Comparison of ENCODE assay signal across 8 cellular contexts in genomic region chr1:223708001-223708359, GRCh38. TPM values are rescaled to one million over a fixed set of nuclear protein-coding genes. Genes with fewer than 3 reads are reported as not detected.
DNase-seq lines count a peak whose midpoint lies in the region; ATAC-seq, FAIRE-seq and TF ChIP-seq lines count a peak whose summit lies in the region.

No MANE protein-coding gene starts in this region.

- peaks cover 13% of the 10 kb centered on the region for H3K27me3 Mint-ChIP-seq in T-helper 1 cell treated with Interleukin-12 subunit alpha and Interleukin-12 subunit beta and Interleukin-4 antibody, amounts not matched to agents 30 μg/mL and 1 μg/mL, for 36 hours (ENCODE audit: low read depth)
- no peaks in the 10 kb centered on the region for H3K27me3 Mint-ChIP-seq in astrocyte (ENCODE audit: low read depth, unreplicated experiment)

- H3K4me1 Mint-ChIP-seq in T-helper 1 cell treated with Interleukin-12 subunit alpha and Interleukin-12 subunit beta and Interleukin-4 antibody, amounts not matched to agents 30 μg/mL and 1 μg/mL, for 36 hours (ENCODE audit: low read depth) = peaks cover 32% of the 10 kb centered on the region
- H3K4me1 Mint-ChIP-seq in astrocyte (ENCODE audit: low read depth, unreplicated experiment) = peaks cover 53% of the 10 kb centered on the region

- no peak for TF ChIP-seq CTCF in astrocyte (IDR thresholded peaks at IDR 0.05; ENCODE audit: insufficient read depth, low read depth, low read length)
- TF ChIP-seq CTCF in right lobe of liver (IDR thresholded peaks at IDR 0.05) = peak in 2 of 4 donors; percentile 31 to 49
- TF ChIP-seq CTCF in upper lobe of left lung (IDR thresholded peaks at IDR 0.05) = peak in 3 of 6 experiments; percentile 19 to 53 (median 51)

- H3K36me3 ChIP-seq in astrocyte (ENCODE audit: insufficient read depth, low read length) (no peaks in the 10 kb centered on the region), right lobe of liver (no peaks in the 10 kb centered on the region), upper lobe of left lung (no peaks in the 10 kb centered on the region)

- WGBS in right lobe of liver (ENCODE audit: insufficient coverage, low coverage, low lambda C conversion rate, missing lambda C conversion rate) = 52% methylated on average over 4 of the region's 5 CpGs
- WGBS in upper lobe of left lung, 2 donors = 57 to 78% methylated on average over 5 of the region's 5 CpGs

- H3K4me3 Mint-ChIP-seq in T-helper 1 cell treated with Interleukin-12 subunit alpha and Interleukin-12 subunit beta and Interleukin-4 antibody, amounts not matched to agents 30 μg/mL and 1 μg/mL, for 36 hours = no peak overlapping the region
- peak overlapping the region; percentile 52 for H3K4me3 Mint-ChIP-seq in astrocyte (ENCODE audit: unreplicated experiment)

- H3K9ac ChIP-seq in astrocyte (ENCODE audit: low read length) = peak overlapping the region; percentile 77

- no peak overlapping the region for H2AFZ ChIP-seq in astrocyte (ENCODE audit: low read depth, low read length)

- intact Hi-C loops in right lobe of liver (cut with DNase I) = no loop called here

- peak overlapping the region; percentile 83 for H3K4me2 ChIP-seq in astrocyte (ENCODE audit: low read length)

- FAIRE-seq in astrocyte (lab: Jason Lieb, UNC) = no peak

- TF ChIP-seq EP300 in upper lobe of left lung (IDR thresholded peaks at IDR 0.05) = no peak

- DNase-seq in T-helper 1 cell = no peak
- DNase-seq in astrocyte (ENCODE audit: low read depth) = no peak
- DNase-seq in right lobe of liver = peak; percentile 48 to 70 (median 64)
- DNase-seq in upper lobe of left lung = peak in 1 of 2 donors; percentile 75
- DNase-seq in stimulated activated naive CD8-positive, alpha-beta T cell treated with anti-CD3 and anti-CD28 coated beads, Interleukin-15, Interleukin-2, amounts not matched to agents 100 U/mL and 50 U/mL, for 24 hours = no peak
- DNase-seq in NCI-H2171 treated with DMSO at 0.1 percent for 48 hours (lab: John Stamatoyannopoulos, UW) = no peak
- DNase-seq in GOT3 (lab: John Stamatoyannopoulos, UW) = no peak

- no peaks in the 10 kb centered on the region for H3K9me3 Mint-ChIP-seq in T-helper 1 cell treated with Interleukin-12 subunit alpha and Interleukin-12 subunit beta and Interleukin-4 antibody, amounts not matched to agents 30 μg/mL and 1 μg/mL, for 36 hours
- no peaks in the 10 kb centered on the region for H3K9me3 Mint-ChIP-seq in astrocyte (ENCODE audit: unreplicated experiment)

- H3K27ac ChIP-seq in astrocyte (ENCODE audit: low read depth, low read length) (peak overlapping the region; percentile 96), right lobe of liver (no peak overlapping the region), upper lobe of left lung (peak overlapping the region; percentile 76 to 86 (median 80))

- H3K9me3 ChIP-seq in astrocyte (ENCODE audit: insufficient read depth, low read depth, low read length) (no peaks in the 10 kb centered on the region), right lobe of liver (no peaks in the 10 kb centered on the region), upper lobe of left lung (no peaks in the 10 kb centered on the region)

- ATAC-seq in right lobe of liver (peak in 3 of 4 donors; percentile 11 to 57 (median 53)), upper lobe of left lung (ENCODE audit: low FRiP score in 2 of 2) (peak in 1 of 2 donors; percentile 51)
- ATAC-seq in stimulated activated naive CD8-positive, alpha-beta T cell treated with anti-CD3 and anti-CD28 coated beads, Interleukin-15, Interleukin-2, amounts not matched to agents 100 U/mL and 50 U/mL, for 24 hours = no peak

- TF ChIP-seq POLR2A in right lobe of liver (IDR thresholded peaks at IDR 0.05) (no peak), upper lobe of left lung (IDR thresholded peaks at IDR 0.05) (no peak)

- peaks cover 63% of the 10 kb centered on the region for H3K4me1 ChIP-seq in astrocyte (ENCODE audit: insufficient read depth, low read length)
- H3K4me1 ChIP-seq in right lobe of liver = peaks cover 0 to 6% (median 0%) of the 10 kb centered on the region in 4 donors
- H3K4me1 ChIP-seq in upper lobe of left lung = peaks cover 38 to 55% (median 47%) of the 10 kb centered on the region in 4 donors

- H3K27me3 ChIP-seq in astrocyte (ENCODE audit: insufficient read depth, low read length) (no peaks in the 10 kb centered on the region), right lobe of liver (no peaks in the 10 kb centered on the region), upper lobe of left lung (no peaks in the 10 kb centered on the region)

- peak overlapping the region; percentile 2 for H3K27ac Mint-ChIP-seq in T-helper 1 cell treated with Interleukin-12 subunit alpha and Interleukin-12 subunit beta and Interleukin-4 antibody, amounts not matched to agents 30 μg/mL and 1 μg/mL, for 36 hours
- peak overlapping the region; percentile 93 for H3K27ac Mint-ChIP-seq in astrocyte (ENCODE audit: unreplicated experiment)

- peaks cover 22% of the 10 kb centered on the region for H3K79me2 ChIP-seq in astrocyte (ENCODE audit: insufficient read depth, low read length)

- H3K4me3 ChIP-seq in astrocyte (ENCODE audit: insufficient read depth, low read depth, low read length) (peak overlapping the region; percentile 37), right lobe of liver (no peak overlapping the region), upper lobe of left lung (no peak overlapping the region)

- no peaks in the 10 kb centered on the region for H3K36me3 Mint-ChIP-seq in T-helper 1 cell treated with Interleukin-12 subunit alpha and Interleukin-12 subunit beta and Interleukin-4 antibody, amounts not matched to agents 30 μg/mL and 1 μg/mL, for 36 hours (ENCODE audit: low read depth)
- no peaks in the 10 kb centered on the region for H3K36me3 Mint-ChIP-seq in astrocyte (ENCODE audit: low read depth, unreplicated experiment)

- H4K20me1 ChIP-seq in astrocyte (ENCODE audit: insufficient read depth, low read length) = no peaks in the 10 kb centered on the region

RNA-seq across cellular contexts. Expression of gene CAPN2, which starts 4.4 kb away (rescaled TPM):
- total RNA-seq in astrocyte (340 and 391 TPM in 2 replicates), right lobe of liver (10 to 100 TPM; 17.5 to 53.1 (median 33.1) TPM), upper lobe of left lung (1,000 to 10,000 TPM in 1 of 6 donors, 100 to 1,000 TPM in 5; 271 to 1,436 (median 427) TPM)

RNA-seq across cellular contexts. Expression of gene CAPN8, which starts 42.5 kb away (rescaled TPM):
- not detected in 2 replicates for total RNA-seq in astrocyte
- total RNA-seq in right lobe of liver = 1 to 10 TPM in 1 of 6 experiments, under 1 TPM in 1, not detected in 4; 0.35 to 1.1 TPM
- total RNA-seq in upper lobe of left lung = 100 to 1,000 TPM in 1 of 6 donors, 10 to 100 TPM in 5; 40.3 to 274 (median 74.3) TPM

Comparison
In these comparisons a context has a peak if more than half of its experiments do, and no peak if none do; other contexts are left out.
1. DNase-seq: peak in right lobe of liver (3 of 3); none in T-helper 1 cell (0 of 5), astrocyte (single experiment), stimulated activated naive CD8-positive, alpha-beta T cell treated with anti-CD3 and anti-CD28 coated beads, Interleukin-15, Interleukin-2, amounts not matched to agents 100 U/mL and 50 U/mL, for 24 hours (single experiment), NCI-H2171 treated with DMSO at 0.1 percent for 48 hours (single experiment) and GOT3 (single experiment).
2. H3K27ac ChIP-seq: peak in astrocyte (single experiment) and upper lobe of left lung (4 of 4); none in right lobe of liver (0 of 3).
3. RNA of gene CAPN8, which starts 42.5 kb away (total RNA-seq): 40.3 to 274 TPM in upper lobe of left lung; 0.35 to 1.1 TPM in right lobe of liver and not detected in astrocyte; every median in the first group is over 10 times any median in the second.